6 cellular contexts compared by ENCODE assay signal in genomic region chr19:46660601-46661019, GRCh38. TPM values are rescaled to one million over a fixed set of nuclear protein-coding genes. Genes with fewer than 3 reads are reported as not detected.
DNase-seq lines count a peak whose midpoint lies in the region; ATAC-seq, FAIRE-seq and TF ChIP-seq lines count a peak whose summit lies in the region.

No MANE protein-coding gene starts in this region.

- peaks cover 32% of the 10 kb centered on the region for H3K4me1 Mint-ChIP-seq in stimulated activated naive CD8-positive, alpha-beta T cell treated with anti-CD3 and anti-CD28 coated beads, Interleukin-15, amount 100 ng/mL, for 72 hours

- H3K4me3 ChIP-seq in A549 (peak overlapping the region; percentile 44), HL-60 (replicated peaks; ENCODE audit: insufficient read depth, low read length) (peak overlapping the region; percentile 43), fibroblast of pulmonary artery (replicated peaks; ENCODE audit: low read depth, low read length) (peak overlapping the region; percentile 74)

- no peak for FAIRE-seq in A549 (lab: Jason Lieb, UNC)

- H3K9me3 Mint-ChIP-seq in stimulated activated naive CD8-positive, alpha-beta T cell treated with anti-CD3 and anti-CD28 coated beads, Interleukin-15, amount 100 ng/mL, for 72 hours, result no peaks in the 10 kb centered on the region

- peak overlapping the region in 1 of 2 experiments; percentile 36; a peak in 2 of 6 replicates for H3K27ac ChIP-seq in A549
- no peak overlapping the region for H3K27ac ChIP-seq in HL-60 (replicated peaks)

- H3K4me3 Mint-ChIP-seq in stimulated activated naive CD8-positive, alpha-beta T cell treated with anti-CD3 and anti-CD28 coated beads, Interleukin-15, amount 100 ng/mL, for 72 hours, result peak overlapping the region; percentile 76 to 85

- peak; percentile 1 to 60; a peak in 5 of 6 replicates for ATAC-seq in A549
- peak; percentile 4 for ATAC-seq in stimulated activated naive CD8-positive, alpha-beta T cell treated with anti-CD3 and anti-CD28 coated beads, Interleukin-15, amount 100 ng/mL, for 72 hours

- TF ChIP-seq POLR2A in A549 (IDR thresholded peaks at IDR 0.05; ENCODE audit: low read length), result no peak

- H3K27me3 Mint-ChIP-seq in stimulated activated naive CD8-positive, alpha-beta T cell treated with anti-CD3 and anti-CD28 coated beads, Interleukin-15, amount 100 ng/mL, for 72 hours, result peaks cover 39% of the 10 kb centered on the region

- CTCF ChIA-PET in A549 (lab: Yijun Ruan, JAX), result interaction anchor here (0.6 to 10.7 kb wide), 18 partner anchors 9 to 1870 kb away, joined by 3 to 483 read pairs (median 10); partner anchors contain the start of genes CALM3, GNG8 and PTGIR

- no peak for TF ChIP-seq CTCF in A549 (IDR thresholded peaks at IDR 0.05)
- TF ChIP-seq CTCF in HL-60 (IDR thresholded peaks at IDR 0.05; ENCODE audit: insufficient read depth, low read length), result no peak
- no peak for TF ChIP-seq CTCF in fibroblast of pulmonary artery (IDR thresholded peaks at IDR 0.05; ENCODE audit: low read length, missing control alignments)

- peak overlapping the region; percentile 92 for H3K4me2 ChIP-seq in A549

- H3K4me1 ChIP-seq in A549, result peaks cover 20% of the 10 kb centered on the region

- DNase-seq in A549 (ENCODE audit: low read depth in 1 of 2, low spot score in 1 of 2) (no peak), HL-60 (ENCODE audit: low read depth in 1 of 2, low spot score in 1 of 2) (no peak), fibroblast of pulmonary artery (ENCODE audit: low read depth) (no peak), NCI-H345 (lab: John Stamatoyannopoulos, UW) (no peak)
- no peak for DNase-seq in stimulated activated naive CD8-positive, alpha-beta T cell treated with anti-CD3 and anti-CD28 coated beads, Interleukin-15, amount 100 ng/mL, for 72 hours
- no peak for DNase-seq in stimulated activated CD4-positive, alpha-beta T cell treated with anti-CD3 and anti-CD28 coated beads, Interleukin-1b, Interleukin-23, amount 100 ng/mL, for 48 hours

- no peak for TF ChIP-seq EP300 in A549 (IDR thresholded peaks at IDR 0.05)

- WGBS in A549 (ENCODE audit: missing lambda C conversion rate), result 8% methylated on average over 7 of the region's 39 CpGs

- H3K27me3 ChIP-seq in HL-60 (ENCODE audit: insufficient read depth, poor library complexity, severe bottlenecking), result peaks cover 18% of the 10 kb centered on the region

- no peak overlapping the region for H3K27ac Mint-ChIP-seq in stimulated activated naive CD8-positive, alpha-beta T cell treated with anti-CD3 and anti-CD28 coated beads, Interleukin-15, amount 100 ng/mL, for 72 hours

- no peak for TF ChIP-seq RAD21 in A549 (conservative IDR thresholded peaks at IDR 0.05 in 1 of 2, IDR thresholded peaks at IDR 0.05 in 1 of 2)

- POLR2A ChIA-PET in A549 (lab: Yijun Ruan, JAX), result interaction anchor here (0.9 to 2.2 kb wide), 4 partner anchors 8 to 453 kb away, joined by 3 to 29 read pairs (median 4); partner anchors contain the start of genes CALM3 and ZC3H4

- H3K9me3 ChIP-seq in A549, result no peaks in the 10 kb centered on the region

TF ChIP-seq in A549, 52 proteins besides CTCF, POLR2A, EP300 and RAD21:
- peak; percentile 69; the same call in 1 of the 2 replicates for TF ChIP-seq RNF2 (IDR thresholded peaks at IDR 0.05; ENCODE audit: borderline replicate concordance, low read depth)
- TF ChIP-seq, protein P1, sequence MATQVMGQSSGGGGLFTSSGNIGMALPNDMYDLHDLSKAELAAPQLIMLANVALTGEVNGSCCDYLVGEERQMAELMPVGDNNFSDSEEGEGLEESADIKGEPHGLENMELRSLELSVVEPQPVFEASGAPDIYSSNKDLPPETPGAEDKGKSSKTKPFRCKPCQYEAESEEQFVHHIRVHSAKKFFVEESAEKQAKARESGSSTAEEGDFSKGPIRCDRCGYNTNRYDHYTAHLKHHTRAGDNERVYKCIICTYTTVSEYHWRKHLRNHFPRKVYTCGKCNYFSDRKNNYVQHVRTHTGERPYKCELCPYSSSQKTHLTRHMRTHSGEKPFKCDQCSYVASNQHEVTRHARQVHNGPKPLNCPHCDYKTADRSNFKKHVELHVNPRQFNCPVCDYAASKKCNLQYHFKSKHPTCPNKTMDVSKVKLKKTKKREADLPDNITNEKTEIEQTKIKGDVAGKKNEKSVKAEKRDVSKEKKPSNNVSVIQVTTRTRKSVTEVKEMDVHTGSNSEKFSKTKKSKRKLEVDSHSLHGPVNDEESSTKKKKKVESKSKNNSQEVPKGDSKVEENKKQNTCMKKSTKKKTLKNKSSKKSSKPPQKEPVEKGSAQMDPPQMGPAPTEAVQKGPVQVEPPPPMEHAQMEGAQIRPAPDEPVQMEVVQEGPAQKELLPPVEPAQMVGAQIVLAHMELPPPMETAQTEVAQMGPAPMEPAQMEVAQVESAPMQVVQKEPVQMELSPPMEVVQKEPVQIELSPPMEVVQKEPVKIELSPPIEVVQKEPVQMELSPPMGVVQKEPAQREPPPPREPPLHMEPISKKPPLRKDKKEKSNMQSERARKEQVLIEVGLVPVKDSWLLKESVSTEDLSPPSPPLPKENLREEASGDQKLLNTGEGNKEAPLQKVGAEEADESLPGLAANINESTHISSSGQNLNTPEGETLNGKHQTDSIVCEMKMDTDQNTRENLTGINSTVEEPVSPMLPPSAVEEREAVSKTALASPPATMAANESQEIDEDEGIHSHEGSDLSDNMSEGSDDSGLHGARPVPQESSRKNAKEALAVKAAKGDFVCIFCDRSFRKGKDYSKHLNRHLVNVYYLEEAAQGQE (IDR thresholded peaks at IDR 0.05), result no peak
- TF ChIP-seq E2F6 (IDR thresholded peaks at IDR 0.05; ENCODE audit: borderline replicate concordance, low read depth), result peak; percentile 79
- TF ChIP-seq HOXB5 (CRISPR knock-in tag; IDR thresholded peaks at IDR 0.05), result peak; percentile 32; the same call in 1 of the 2 replicates
- TF ChIP-seq KDM1A (IDR thresholded peaks at IDR 0.05; ENCODE audit: low read depth), result no peak
- TF ChIP-seq, protein P2, sequence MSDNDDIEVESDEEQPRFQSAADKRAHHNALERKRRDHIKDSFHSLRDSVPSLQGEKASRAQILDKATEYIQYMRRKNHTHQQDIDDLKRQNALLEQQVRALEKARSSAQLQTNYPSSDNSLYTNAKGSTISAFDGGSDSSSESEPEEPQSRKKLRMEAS (IDR thresholded peaks at IDR 0.05), result peak; percentile 35; the same call in 1 of the 2 replicates
- TF ChIP-seq HDAC2 (IDR thresholded peaks at IDR 0.05), result no peak

RNA-seq across cellular contexts. Expression of gene DACT3, which starts 0.4 kb away (rescaled TPM):
- 0.13 and 0.36 TPM in 2 replicates for polyA plus RNA-seq in A549 (2011; rRNA removed)
- polyA plus RNA-seq in A549 (2012; cell fraction: cytosol; rRNA removed), result 0.22 and 0.32 TPM in 2 replicates
- 0.26 and 0.31 TPM in 2 replicates for polyA plus RNA-seq in A549 (2012; cell fraction: nucleus; rRNA removed)
- 0.14 to 0.33 TPM (median 0.32 TPM) in 3 replicates for polyA plus RNA-seq in A549 (2017; fragmentation: RNase III; extraction: RNeasy Plus Mini Kit Qiagen cat#74134 plus additional on column Dnase treatment)
- polyA minus RNA-seq in A549 (2011; rRNA and poly(A)+ RNA removed), result 0.10 and 0.29 TPM in 2 replicates

RNA-seq across cellular contexts. Expression of gene GNG8, which starts 24.6 kb away (rescaled TPM):
- polyA plus RNA-seq in A549 (2011; rRNA removed), result not detected in 2 replicates
- not detected in 2 replicates for polyA plus RNA-seq in A549 (2012; cell fraction: cytosol; rRNA removed)
- polyA plus RNA-seq in A549 (2012; cell fraction: nucleus; rRNA removed), result not detected in 2 replicates
- polyA plus RNA-seq in A549 (2017; fragmentation: RNase III; extraction: RNeasy Plus Mini Kit Qiagen cat#74134 plus additional on column Dnase treatment), result not detected in 3 replicates
- polyA minus RNA-seq in A549 (2011; rRNA and poly(A)+ RNA removed), result not detected in 2 replicates

RNA-seq across cellular contexts. Expression of gene PTGIR, which starts 35.7 kb away (rescaled TPM):
- polyA plus RNA-seq in A549 (2011; rRNA removed) (0.06 TPM in 1 of 2 replicates, not detected in the other), A549 (2017; fragmentation: RNase III; extraction: RNeasy Plus Mini Kit Qiagen cat#74134 plus additional on column Dnase treatment) (0.07 TPM in 1 of 3 replicates, not detected in the others)
- 0.09 and 0.12 TPM in 2 replicates for polyA plus RNA-seq in A549 (2012; cell fraction: cytosol; rRNA removed)
- polyA plus RNA-seq in A549 (2012; cell fraction: nucleus; rRNA removed), result 0.22 and 0.42 TPM in 2 replicates
- polyA minus RNA-seq in A549 (2011; rRNA and poly(A)+ RNA removed), result not detected in 2 replicates

RNA-seq across cellular contexts. Expression of gene PRKD2, which starts 56.3 kb away (rescaled TPM):
- polyA plus RNA-seq in A549 (2011; rRNA removed), result 8.3 and 10.4 TPM in 2 replicates
- polyA plus RNA-seq in A549 (2012; cell fraction: cytosol; rRNA removed), result 20.7 and 21.5 TPM in 2 replicates
- 43.5 and 59.2 TPM in 2 replicates for polyA plus RNA-seq in A549 (2012; cell fraction: nucleus; rRNA removed)
- 21.7 to 25.8 TPM (median 24.6 TPM) in 3 replicates for polyA plus RNA-seq in A549 (2017; fragmentation: RNase III; extraction: RNeasy Plus Mini Kit Qiagen cat#74134 plus additional on column Dnase treatment)
- polyA minus RNA-seq in A549 (2011; rRNA and poly(A)+ RNA removed), result 22.8 and 23.8 TPM in 2 replicates

RNA-seq across cellular contexts. Expression of gene CALM3, which starts 59.5 kb away (rescaled TPM):
- polyA plus RNA-seq in A549 (2011; rRNA removed) (321 and 548 TPM in 2 replicates), A549 (2017; fragmentation: RNase III; extraction: RNeasy Plus Mini Kit Qiagen cat#74134 plus additional on column Dnase treatment) (303 to 327 TPM (median 313 TPM) in 3 replicates)
- polyA plus RNA-seq in A549 (2012; cell fraction: cytosol; rRNA removed), result 348 and 411 TPM in 2 replicates
- 212 and 267 TPM in 2 replicates for polyA plus RNA-seq in A549 (2012; cell fraction: nucleus; rRNA removed)
- 142 and 171 TPM in 2 replicates for polyA minus RNA-seq in A549 (2011; rRNA and poly(A)+ RNA removed)
